In genomic region chr15:89335289-89336041, GRCh38 we compare ENCODE assay signal across 8 cellular contexts. TPM values are rescaled to one million over a fixed set of nuclear protein-coding genes. Genes with fewer than 3 reads are reported as not detected.
A peak's percentile ranks its signal among the peaks of the same experiment; 100 is the strongest.
DNase-seq lines count a peak whose midpoint lies in the region; ATAC-seq and TF ChIP-seq lines count a peak whose summit lies in the region.

No MANE protein-coding gene starts in this region.

- H3K9me3 ChIP-seq in thoracic aorta = no peaks in the 10 kb centered on the region

- H2AFZ ChIP-seq in ACC112 (ENCODE audit: low read length, unreplicated experiment) = peak overlapping the region; percentile 64

- ATAC-seq in GM18909 (IDR thresholded peaks at IDR 0.05; ENCODE audit: poor library complexity, unreplicated experiment) (peak; percentile 32), thoracic aorta (ENCODE audit: insufficient number of reproducible peaks, low FRiP score, low read depth) (no peak)

- in situ Hi-C loops in astrocyte of the spinal cord (cut with HindIII; ENCODE audit: low sequenced_read_pairs) = no loop called here

- no peaks in the 10 kb centered on the region for H3K27me3 ChIP-seq in ACC112 (ENCODE audit: insufficient read depth, low read length)
- no peaks in the 10 kb centered on the region for H3K27me3 ChIP-seq in thoracic aorta (replicated peaks; ENCODE audit: insufficient read depth)

- H3K4me3 ChIP-seq in ACC112 (ENCODE audit: low read depth, low read length) = peak overlapping the region; percentile 69
- H3K4me3 ChIP-seq in astrocyte of the spinal cord (ENCODE audit: low read depth, low read length) = peak overlapping the region; percentile 53
- peak overlapping the region; percentile 84 for H3K4me3 ChIP-seq in thoracic aorta

- peaks cover 22% of the 10 kb centered on the region for H3K36me3 ChIP-seq in ACC112 (ENCODE audit: insufficient read depth, low read length)
- peaks cover 11% of the 10 kb centered on the region for H3K36me3 ChIP-seq in thoracic aorta

- H3K79me2 ChIP-seq in ACC112 (ENCODE audit: control insufficient read depth, insufficient read depth, low read length, unreplicated experiment) = peaks cover 40% of the 10 kb centered on the region

- no peak for TF ChIP-seq CTCF in astrocyte of the spinal cord (IDR thresholded peaks at IDR 0.05; ENCODE audit: low read depth, low read length)
- TF ChIP-seq CTCF in thoracic aorta (IDR thresholded peaks at IDR 0.05) = no peak

- 0 out of 2 replicates have a peak overlapping the region, but pooled peaks have one; percentile 7 for H3K27ac ChIP-seq in ACC112 (ENCODE audit: low read depth, low read length)
- H3K27ac ChIP-seq in thoracic aorta = peak overlapping the region; percentile 11 to 50

- H3K4me1 ChIP-seq in ACC112 (ENCODE audit: control insufficient read depth, insufficient read depth, low read length, unreplicated experiment) = peaks cover 30% of the 10 kb centered on the region
- peaks cover 26 to 43% of the 10 kb centered on the region in 2 donors for H3K4me1 ChIP-seq in thoracic aorta (ENCODE audit: control insufficient read depth in 1 of 2, low read depth in 2 of 2)

- DNase-seq in NAMALWA (ENCODE audit: low spot score) (peak; percentile 91), astrocyte of the spinal cord (ENCODE audit: low read depth, low spot score) (no peak), left kidney (ENCODE audit: low read depth, low spot score) (peak; percentile 90), thoracic aorta (ENCODE audit: low spot score) (no peak), DMS114 treated with DMSO at 0.1 percent for 48 hours (lab: John Stamatoyannopoulos, UW; ENCODE audit: unreplicated experiment) (no peak)
- no peak for DNase-seq in activated effector memory CD4-positive, alpha-beta T cell treated with anti-CD3 and anti-CD28 coated beads, Interleukin-2, amount 50 U/mL, for 16 hours

RNA-seq across cellular contexts. Expression of gene POLG, which starts 0.8 kb away (rescaled TPM):
- total RNA-seq in thoracic aorta = 10 to 100 TPM; 89.2 to 89.8 TPM

Comparison
In these comparisons a context has a peak if more than half of its experiments do, and no peak if none do; other contexts are left out.
1. DNase-seq: peak in NAMALWA (single experiment) and left kidney (single experiment); none in astrocyte of the spinal cord (single experiment), thoracic aorta (single experiment), DMS114 treated with DMSO at 0.1 percent for 48 hours (single experiment) and activated effector memory CD4-positive, alpha-beta T cell treated with anti-CD3 and anti-CD28 coated beads, Interleukin-2, amount 50 U/mL, for 16 hours (single experiment).
2. Peak in every context shown above with its lines, with median percentiles within 50 percentile points of each other: H3K4me3 ChIP-seq.